21 cellular contexts compared by ENCODE assay signal in genomic region chr3:150388468-150389418, GRCh38. TPM values are rescaled to one million over a fixed set of nuclear protein-coding genes. Genes with fewer than 3 reads are reported as not detected.
DNase-seq lines count a peak whose midpoint lies in the region; ATAC-seq and TF ChIP-seq lines count a peak whose summit lies in the region.
"Had no signal": no experiment of that assay in that cellular context is flagged by ENCODE, and none has a peak within 500 bp of the region (broad histone marks: within the 10 kb centered on the region; RNA-seq: fewer than 3 reads in every experiment).

No MANE protein-coding gene starts in this region.

- H3K4me1 Mint-ChIP-seq in activated T-helper 17 cell treated with anti-CD3 and anti-CD28 coated beads, Interleukin-2, amount 50 U/mL, for 72 hours: peaks cover 16% of the 10 kb centered on the region

- H3K27me3 Mint-ChIP-seq in activated T-helper 17 cell treated with anti-CD3 and anti-CD28 coated beads, Interleukin-2, amount 50 U/mL, for 72 hours: no peaks in the 10 kb centered on the region
- H3K27me3 Mint-ChIP-seq: CD4-positive, alpha-beta memory T cell had no signal

- no peak for TF ChIP-seq POLR2A in gastrocnemius medialis (IDR thresholded peaks at IDR 0.05)

- no peak overlapping the region for H3K4me3 Mint-ChIP-seq in activated T-helper 17 cell treated with anti-CD3 and anti-CD28 coated beads, Interleukin-2, amount 50 U/mL, for 72 hours
- H3K4me3 Mint-ChIP-seq: CD4-positive, alpha-beta memory T cell had no signal

- no peak overlapping the region for H3K27ac Mint-ChIP-seq in activated T-helper 17 cell treated with anti-CD3 and anti-CD28 coated beads, Interleukin-2, amount 50 U/mL, for 72 hours

- H3K4me3 ChIP-seq in left ventricle myocardium inferior (no peak overlapping the region), right atrium auricular region (no peak overlapping the region), gastrocnemius medialis (no peak overlapping the region)
- H3K4me3 ChIP-seq: GM12878 had no signal

- no peak for DNase-seq in left ventricle myocardium inferior
- no peak for DNase-seq in right atrium auricular region (ENCODE audit: low spot score)
- peak; percentile 34 for DNase-seq in astrocyte of the hippocampus (ENCODE audit: low read depth, low spot score)
- peak; percentile 29 to 57 for DNase-seq in lung microvascular endothelial cell (ENCODE audit: low read depth in 2 of 2)
- no peak for DNase-seq in DMS79 treated with DMSO at 0.1 percent for 48 hours (lab: John Stamatoyannopoulos, UW)
- no peak for DNase-seq in gastrocnemius medialis
- DNase-seq in DMS 273 (lab: John Stamatoyannopoulos, UW; ENCODE audit: unreplicated experiment): no peak
- DNase-seq: Calu3; CD4-positive, alpha-beta memory T cell; GDM1; HCEC 1CT; MV-4-11; NCI-H146; NCI-H2107; NCI-H345; NCI-H526 treated with DMSO at 0.1 percent for 48 hours; SHP77 had no signal

- in situ Hi-C loops in gastrocnemius medialis (cut with MboI; ENCODE audit: low sequenced_read_pairs in 4 of 4): no loop called here

- H3K36me3 ChIP-seq in left ventricle myocardium inferior: no peaks in the 10 kb centered on the region
- no peaks in the 10 kb centered on the region for H3K36me3 ChIP-seq in right atrium auricular region
- H3K36me3 ChIP-seq in gastrocnemius medialis: no peaks in the 10 kb centered on the region

- H3K27ac ChIP-seq in left ventricle myocardium inferior (replicated peaks): peak overlapping the region; percentile 47
- H3K27ac ChIP-seq in right atrium auricular region: no peak overlapping the region
- no peak overlapping the region for H3K27ac ChIP-seq in gastrocnemius medialis
- H3K27ac ChIP-seq: 22Rv1, HL-60 had no signal

- TF ChIP-seq CTCF in left ventricle myocardium inferior (IDR thresholded peaks at IDR 0.05; ENCODE audit: borderline replicate concordance) (no peak), right atrium auricular region (IDR thresholded peaks at IDR 0.05) (no peak), gastrocnemius medialis (IDR thresholded peaks at IDR 0.05 in 4 of 5, conservative IDR thresholded peaks at IDR 0.05 in 1 of 5) (no peak)

- intact Hi-C loops in left ventricle myocardium inferior (cut with micrococcal nuclease) (no loop called here), gastrocnemius medialis (cut with DNase I; ENCODE audit: low total_unique reads) (no loop called here)

- H3K27me3 ChIP-seq in left ventricle myocardium inferior (ENCODE audit: low read depth) (no peaks in the 10 kb centered on the region), right atrium auricular region (no peaks in the 10 kb centered on the region), gastrocnemius medialis (no peaks in the 10 kb centered on the region)

- H3K9me3 ChIP-seq in left ventricle myocardium inferior (replicated peaks) (no peaks in the 10 kb centered on the region), right atrium auricular region (no peaks in the 10 kb centered on the region), gastrocnemius medialis (no peaks in the 10 kb centered on the region)

- no peak for ATAC-seq in activated T-helper 17 cell treated with anti-CD3 and anti-CD28 coated beads, Interleukin-2, amount 50 U/mL, for 72 hours (replicated peaks)
- no peak for ATAC-seq in gastrocnemius medialis
- ATAC-seq: GM12878 had no signal

- H3K36me3 Mint-ChIP-seq in activated T-helper 17 cell treated with anti-CD3 and anti-CD28 coated beads, Interleukin-2, amount 50 U/mL, for 72 hours (ENCODE audit: low read depth): no peaks in the 10 kb centered on the region
- H3K36me3 Mint-ChIP-seq: CD4-positive, alpha-beta memory T cell had no signal

- no peaks in the 10 kb centered on the region for H3K9me3 Mint-ChIP-seq in activated T-helper 17 cell treated with anti-CD3 and anti-CD28 coated beads, Interleukin-2, amount 50 U/mL, for 72 hours
- H3K9me3 Mint-ChIP-seq: CD4-positive, alpha-beta memory T cell had no signal

- H3K4me1 ChIP-seq in left ventricle myocardium inferior (peaks cover 22% of the 10 kb centered on the region), right atrium auricular region (no peaks in the 10 kb centered on the region), gastrocnemius medialis (no peaks in the 10 kb centered on the region)

RNA-seq across cellular contexts. Expression of gene TSC22D2, which starts 19.4 kb away (rescaled TPM):
- total RNA-seq in left ventricle myocardium inferior (21.9 TPM), right atrium auricular region (10 to 100 TPM; 18.1 to 23.5 TPM), lung microvascular endothelial cell (3.7 and 5.8 TPM in 2 replicates), gastrocnemius medialis (10 to 100 TPM; 12.9 to 16.1 (median 14.0) TPM)
- 10 to 100 TPM; 13.9 to 14.6 TPM for total RNA-seq in activated T-helper 17 cell treated with anti-CD3 and anti-CD28 coated beads, Interleukin-2, amount 50 U/mL, for 72 hours

Comparison
In these comparisons a context has a peak if more than half of its experiments do, and no peak if none do; other contexts are left out.
1. DNase-seq: peak in astrocyte of the hippocampus (single experiment) and lung microvascular endothelial cell (2 of 2); none in left ventricle myocardium inferior (single experiment), right atrium auricular region (single experiment), DMS79 treated with DMSO at 0.1 percent for 48 hours (single experiment), gastrocnemius medialis (0 of 2) and DMS 273 (single experiment).